In the genomic region with DNA sequence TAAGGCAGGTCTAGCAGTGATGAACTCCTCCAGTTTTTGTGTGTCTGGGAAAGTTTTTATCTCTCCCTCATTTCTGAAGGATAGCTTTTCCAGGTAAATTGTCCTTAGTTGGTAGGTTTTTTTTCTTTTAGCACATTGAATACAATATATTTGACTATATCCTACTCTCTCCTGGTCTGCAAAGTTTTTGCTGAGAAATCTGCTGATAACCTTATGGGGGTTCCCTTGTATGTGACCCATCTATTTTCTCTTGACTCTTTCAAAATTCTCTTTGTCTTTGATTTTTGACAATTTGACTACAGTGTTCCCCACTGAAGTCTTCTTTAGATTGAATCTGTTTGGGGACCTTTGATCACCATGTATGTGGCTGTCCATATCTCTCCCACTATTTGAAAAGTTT, we compare ENCODE assay signal across 8 cellular contexts.
"Had no signal": no experiment of that assay in that cellular context is flagged by ENCODE, and none has a peak within 500 bp of the region (broad histone marks: within the 10 kb centered on the region; RNA-seq: fewer than 3 reads in every experiment).

No MANE protein-coding gene starts in this region.

- ATAC-seq: GM12878 had no signal

- DNase-seq: GDM1, GF-D8 had no signal

- H3K4me3 ChIP-seq: GM12878 had no signal

- FAIRE-seq: G401.6, GM12878, GM12891, GM12892, GM18507, GM19239 had no signal
